8 cellular contexts compared by ENCODE assay signal in genomic region chr3:38039101-38039898, GRCh38. TPM values are rescaled to one million over a fixed set of nuclear protein-coding genes. Genes with fewer than 3 reads are reported as not detected.
DNase-seq lines count a peak whose midpoint lies in the region; ATAC-seq and TF ChIP-seq lines count a peak whose summit lies in the region.

TSS of gene DLEC1 (plus strand) at chr3:38039208. CDS start at chr3:38039226, 18 bp downstream.

- BruUV-seq in PC-9 (replicated peaks; lab: Mats Ljungman, UMichigan) = no TSS peak

- H4K20me1 ChIP-seq in PC-9 (ENCODE audit: insufficient read depth) = no peaks in the 10 kb centered on the region

- H3K27me3 ChIP-seq in PC-9 (ENCODE audit: insufficient read depth, low read depth) = no peaks in the 10 kb centered on the region
- H3K27me3 ChIP-seq in skeletal muscle tissue (ENCODE audit: control insufficient read depth in 3 of 3, insufficient read depth in 3 of 3, low read length in 3 of 3) = peaks cover 14 to 26% (median 25%) of the 10 kb centered on the region in 3 donors

- H3K4me3 ChIP-seq in PC-9 (peak within 1 kb of the TSS; percentile 49), skeletal muscle tissue (ENCODE audit: low read length in 3 of 3) (peak within 1 kb of the TSS; percentile 70 to 77 (median 73))

- H3K36me3 ChIP-seq in PC-9 (ENCODE audit: low read depth) (no peaks in the 10 kb centered on the region), skeletal muscle tissue (ENCODE audit: control insufficient read depth in 3 of 3, insufficient read depth in 3 of 3, low read length in 3 of 3) (no peaks in the 10 kb centered on the region)

- intact Hi-C loops in PC-9 (cut with micrococcal nuclease; ENCODE audit: unreplicated experiment) = no loop called here

- no peak for TF ChIP-seq CTCF in PC-9 (conservative IDR thresholded peaks at IDR 0.05)

- POLR2A ChIA-PET in PC-9 (lab: Charles Lee; ENCODE audit: unreplicated experiment) = interaction anchor here (0.7 kb wide), 1 partner anchor 1046 kb away, joined by 4 read pairs; the partner anchor contains the start of gene EPM2AIP1

- ATAC-seq in GM18508 (IDR thresholded peaks at IDR 0.05; ENCODE audit: insufficient read depth, unreplicated experiment) (peak; percentile 58), HG02798 (IDR thresholded peaks at IDR 0.05; ENCODE audit: poor library complexity, unreplicated experiment) (peak; percentile 91)

- peak within 1 kb of the TSS; percentile 72 for H3K4me2 ChIP-seq in PC-9

- peak within 1 kb of the TSS; percentile 10 to 68 (median 51) for H3K9ac ChIP-seq in skeletal muscle tissue (ENCODE audit: low read depth in 1 of 3, low read length in 3 of 3)

- no peaks in the 10 kb centered on the region for H3F3A ChIP-seq in PC-9 (ENCODE audit: insufficient read depth, low read depth)

- H3K9me3 ChIP-seq in PC-9 (ENCODE audit: insufficient read depth, low read depth) (no peaks in the 10 kb centered on the region), skeletal muscle tissue (ENCODE audit: control insufficient read depth in 3 of 3, low read length in 3 of 3) (no peaks in the 10 kb centered on the region)

- H3K9me2 ChIP-seq in PC-9 (ENCODE audit: insufficient read depth) = no peaks in the 10 kb centered on the region

- H2AFZ ChIP-seq in PC-9 = peak within 1 kb of the TSS; percentile 55; the same call in 1 of the 2 replicates

- H3K79me2 ChIP-seq in PC-9 (ENCODE audit: low read depth) = no peaks in the 10 kb centered on the region

- H3K27ac ChIP-seq in PC-9 (no peak within 1 kb of the TSS), skeletal muscle tissue (ENCODE audit: low read depth, low read length) (no peak within 1 kb of the TSS)

- DNase-seq in PC-9 = peak; percentile 54 to 63
- peak; percentile 69 for DNase-seq in activated naive CD4-positive, alpha-beta T cell treated with anti-CD3 and anti-CD28 coated beads, Interleukin-2, amount 50 U/mL, for 16 hours
- DNase-seq in hepatic stellate cell (ENCODE audit: low spot score) = peak; percentile 63
- DNase-seq in putamen (ENCODE audit: low spot score) = no peak
- DNase-seq in middle frontal gyrus (ENCODE audit: extremely low spot score, low spot score) = no peak

- CTCF ChIA-PET in PC-9 (lab: Charles Lee) = no interaction called here

- H3K4me1 ChIP-seq in PC-9 (replicated peaks; ENCODE audit: insufficient read depth) (peaks cover 5% of the 10 kb centered on the region; the same call in 1 of the 2 replicates), skeletal muscle tissue (ENCODE audit: control insufficient read depth in 3 of 3, insufficient read depth in 3 of 3, low read length in 3 of 3) (peaks cover 8 to 16% (median 8%) of the 10 kb centered on the region in 3 donors)

RNA-seq across cellular contexts. Expression of gene DLEC1, which starts in this region (rescaled TPM):
- total RNA-seq in PC-9 (2021) = 0.35 and 0.45 TPM in 2 replicates
- under 0.01 TPM for total RNA-seq in skeletal muscle tissue

Comparison
In these comparisons a context has a peak if more than half of its experiments do, and no peak if none do; other contexts are left out.
1. Peak in DNase-seq, H3K4me3 ChIP-seq and H3K4me2 ChIP-seq in PC-9; RNA of the gene not detected or under 1 TPM.
2. DNase-seq: peak in activated naive CD4-positive, alpha-beta T cell treated with anti-CD3 and anti-CD28 coated beads, Interleukin-2, amount 50 U/mL, for 16 hours (single experiment) and hepatic stellate cell (single experiment); none in putamen (single experiment) and middle frontal gyrus (single experiment).